1 cellular context compared by ENCODE assay signal in genomic region chr5:80933061-80933460, GRCh38.
TF ChIP-seq lines count a peak whose summit lies in the region.

No MANE protein-coding gene starts in this region.

TF ChIP-seq in GM23338, 12 proteins besides CTCF, POLR2A, EP300 and RAD21 (continued from another document):
- no peak for TF ChIP-seq REST (IDR thresholded peaks at IDR 0.05; ENCODE audit: unreplicated experiment)
- TF ChIP-seq STAT1 (IDR thresholded peaks at IDR 0.05; ENCODE audit: unreplicated experiment), result no peak
- TF ChIP-seq EZH2phosphoT487 (IDR thresholded peaks at IDR 0.05; ENCODE audit: unreplicated experiment), result no peak
- no peak for TF ChIP-seq POLR2AphosphoS5 (IDR thresholded peaks at IDR 0.05; ENCODE audit: low read depth)
- TF ChIP-seq EZH2 (IDR thresholded peaks at IDR 0.05; ENCODE audit: low read depth, unreplicated experiment), result no peak
- no peak for TF ChIP-seq NANOG (IDR thresholded peaks at IDR 0.05; ENCODE audit: borderline replicate concordance)
- no peak for TF ChIP-seq ZNF114 (CRISPR knock-in tag; IDR thresholded peaks at IDR 0.05)
- no peak for TF ChIP-seq ZNF331 (CRISPR knock-in tag; IDR thresholded peaks at IDR 0.05; ENCODE audit: low read depth)
TF ChIP-seq in GM23338: peak in this region for 0.
